Comparison of ENCODE assay signal across 19 cellular contexts in the genomic region with DNA sequence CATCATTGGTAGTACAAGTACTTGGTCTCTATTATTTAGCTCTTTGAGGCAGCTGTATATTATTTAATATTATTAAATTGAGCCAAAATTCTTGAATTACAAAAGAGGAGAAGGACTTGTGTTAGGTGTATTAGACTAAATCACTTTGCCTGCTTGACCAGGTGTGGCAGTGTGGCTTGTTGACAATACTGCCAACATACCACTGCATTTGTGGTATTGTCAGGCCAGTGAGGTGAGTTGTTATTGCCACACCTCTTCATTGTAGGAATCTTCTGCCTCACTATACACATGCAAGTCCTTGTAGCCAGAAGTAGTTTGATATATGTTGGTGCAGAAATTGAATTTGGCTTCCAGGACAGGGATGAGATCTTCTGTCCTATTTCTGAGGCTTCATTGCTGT.
"Had no signal": no experiment of that assay in that cellular context is flagged by ENCODE, and none has a peak within 500 bp of the region (broad histone marks: within the 10 kb centered on the region; RNA-seq: fewer than 3 reads in every experiment).

No MANE protein-coding gene starts in this region.

- H3K27ac Mint-ChIP-seq: activated CD4-positive, alpha-beta T cell treated with anti-CD3 and anti-CD28 coated beads for 36 hours; activated naive CD8-positive, alpha-beta T cell treated with anti-CD3 and anti-CD28 coated beads, Interleukin-2, amount 10 ng/mL, durations not matched to agents 7 days and 5 days; activated T-helper 2 cell treated with anti-CD3 and anti-CD28 coated beads, Interferon-gamma antibody, Interleukin-2, Interleukin-4, amounts not matched to agents 10 μg/mL and 5 μg/mL and 100 μg/mL, durations not matched to agents 14 hours and 24 hours and 36 hours; nephron; stimulated activated naive B cell treated with anti-CD40 and anti-IgM and Interleukin-4, amounts not matched to agents 10 μg/mL and 1 μg/mL and 100 μg/mL, for 72 hours had no signal

- H3K27me3 ChIP-seq: brain microvascular endothelial cell, spleen, upper lobe of right lung had no signal

- H3K4me1 ChIP-seq: parathyroid adenoma, spleen, upper lobe of right lung had no signal

- H3K9me3 Mint-ChIP-seq: activated naive CD8-positive, alpha-beta T cell treated with anti-CD3 and anti-CD28 coated beads, Interleukin-2, amount 10 ng/mL, durations not matched to agents 7 days and 5 days; activated T-helper 2 cell treated with anti-CD3 and anti-CD28 coated beads, Interferon-gamma antibody, Interleukin-2, Interleukin-4, amounts not matched to agents 10 μg/mL and 5 μg/mL and 100 μg/mL, durations not matched to agents 14 hours and 24 hours and 36 hours; nephron; stimulated activated naive B cell treated with anti-CD40 and anti-IgM and Interleukin-4, amounts not matched to agents 10 μg/mL and 1 μg/mL and 100 μg/mL, for 72 hours had no signal

- H3K9ac ChIP-seq: parathyroid adenoma had no signal

- H3K4me1 Mint-ChIP-seq: activated CD4-positive, alpha-beta T cell treated with anti-CD3 and anti-CD28 coated beads for 36 hours; nephron; stimulated activated naive B cell treated with anti-CD40 and anti-IgM and Interleukin-4, amounts not matched to agents 10 μg/mL and 1 μg/mL and 100 μg/mL, for 72 hours had no signal

- H3K27me3 Mint-ChIP-seq: activated CD4-positive, alpha-beta T cell treated with anti-CD3 and anti-CD28 coated beads for 36 hours; activated naive CD8-positive, alpha-beta T cell treated with anti-CD3 and anti-CD28 coated beads, Interleukin-2, amount 10 ng/mL, durations not matched to agents 7 days and 5 days; stimulated activated naive B cell treated with anti-CD40 and anti-IgM and Interleukin-4, amounts not matched to agents 10 μg/mL and 1 μg/mL and 100 μg/mL, for 72 hours had no signal

- H3K27ac ChIP-seq: parathyroid adenoma, spleen, upper lobe of right lung had no signal

- ATAC-seq: activated CD4-positive, alpha-beta T cell treated with anti-CD3 and anti-CD28 coated beads for 36 hours; left lobe of liver; stimulated activated naive B cell treated with anti-CD40 and anti-IgM and Interleukin-4, amounts not matched to agents 10 μg/mL and 1 μg/mL and 100 μg/mL, for 72 hours; upper lobe of right lung had no signal

- H3K4me3 ChIP-seq: lung, spleen, upper lobe of right lung had no signal

- H3K9me3 ChIP-seq: spleen, upper lobe of right lung had no signal

- DNase-seq: activated CD4-positive, alpha-beta T cell treated with anti-CD3 and anti-CD28 coated beads for 36 hours; activated CD4-positive, alpha-beta T cell treated with anti-CD3 and anti-CD28 coated beads, Interleukin-2, amount 50 U/mL, for 48 hours; activated naive CD4-positive, alpha-beta T cell treated with Interleukin-2 at 50 U/mL for 16 hours; activated naive CD8-positive, alpha-beta T cell treated with anti-CD3 and anti-CD28 coated beads, Interleukin-2, amount 10 ng/mL, durations not matched to agents 7 days and 5 days; brain microvascular endothelial cell; effector CD8-positive, alpha-beta T cell; foreskin melanocyte; glutamatergic neuron; hippocampal formation; midbrain; spleen; stimulated activated naive B cell treated with anti-CD40 and anti-IgM and Interleukin-4, amounts not matched to agents 10 μg/mL and 1 μg/mL and 100 μg/mL, for 72 hours; SW 1271; upper lobe of right lung had no signal

- H3K4me3 Mint-ChIP-seq: activated CD4-positive, alpha-beta T cell treated with anti-CD3 and anti-CD28 coated beads for 36 hours; activated naive CD8-positive, alpha-beta T cell treated with anti-CD3 and anti-CD28 coated beads, Interleukin-2, amount 10 ng/mL, durations not matched to agents 7 days and 5 days; nephron; stimulated activated naive B cell treated with anti-CD40 and anti-IgM and Interleukin-4, amounts not matched to agents 10 μg/mL and 1 μg/mL and 100 μg/mL, for 72 hours had no signal
